Comparison of ENCODE assay signal across 22 cellular contexts in genomic region chr2:133769036-133769435, GRCh38.
"Had no signal": no experiment of that assay in that cellular context is flagged by ENCODE, and none has a peak within 500 bp of the region (broad histone marks: within the 10 kb centered on the region; RNA-seq: fewer than 3 reads in every experiment).

No MANE protein-coding gene starts in this region.

- H3K4me1 ChIP-seq: lower lobe of right lung, neural progenitor cell, parathyroid adenoma, upper lobe of left lung had no signal

- H3K9me3 ChIP-seq: lower lobe of right lung, neutrophil, right atrium auricular region, right lobe of liver, tibial nerve, upper lobe of left lung, vagina had no signal

- H3K27ac ChIP-seq: lower lobe of right lung, neural progenitor cell, neutrophil, parathyroid adenoma, upper lobe of left lung, vagina had no signal

- H3K27me3 ChIP-seq: neural progenitor cell, neutrophil, right atrium auricular region, right lobe of liver, tibial nerve, upper lobe of left lung, vagina had no signal

- ATAC-seq: lower lobe of right lung; naive thymus-derived CD8-positive, alpha-beta T cell; stimulated activated memory B cell treated with anti-CD40 and anti-IgM and Interleukin-4, amounts not matched to agents 10 μg/mL and 1 μg/mL and 100 μg/mL, for 72 hours; stimulated activated naive CD8-positive, alpha-beta T cell treated with anti-CD3 and anti-CD28 coated beads, Interleukin-15, amount 100 ng/mL, for 72 hours had no signal

- H3K4me3 ChIP-seq: lower lobe of right lung, neural progenitor cell, right atrium auricular region, right lobe of liver, smooth muscle cell, tibial nerve, upper lobe of left lung, vagina had no signal

- H3K9ac ChIP-seq: neural progenitor cell, parathyroid adenoma had no signal

- DNase-seq: islet precursor cell; lower lobe of right lung; mesenchymal stem cell; naive thymus-derived CD8-positive, alpha-beta T cell; nephron progenitor cell; occipital lobe; stimulated activated CD4-positive, alpha-beta T cell treated with anti-CD3 and anti-CD28 coated beads, Interleukin-1b, Interleukin-23, amount 100 ng/mL, for 48 hours; stimulated activated CD4-positive, alpha-beta T cell treated with anti-CD3 and anti-CD28 coated beads, Interleukin-2, amount 100 ng/mL, for 48 hours; stimulated activated CD4-positive, alpha-beta T cell treated with anti-CD3 and anti-CD28 coated beads, Interleukin-4, amount 100 ng/mL, for 4 hours; stimulated activated CD8-positive, alpha-beta memory T cell treated with anti-CD3 and anti-CD28 coated beads, Interleukin-4, amount 100 ng/mL, for 48 hours; stimulated activated naive CD4-positive, alpha-beta T cell treated with Interleukin-2 at 50 U/mL for 16 hours; stimulated activated naive CD8-positive, alpha-beta T cell treated with anti-CD3 and anti-CD28 coated beads, Interleukin-15, amount 100 ng/mL, for 72 hours; upper lobe of left lung had no signal

- H3K36me3 ChIP-seq: lower lobe of right lung, neural progenitor cell, neutrophil, right atrium auricular region, right lobe of liver, tibial nerve, upper lobe of left lung, vagina had no signal

- H3K4me2 ChIP-seq: neural progenitor cell, smooth muscle cell had no signal
